In the genomic region with DNA sequence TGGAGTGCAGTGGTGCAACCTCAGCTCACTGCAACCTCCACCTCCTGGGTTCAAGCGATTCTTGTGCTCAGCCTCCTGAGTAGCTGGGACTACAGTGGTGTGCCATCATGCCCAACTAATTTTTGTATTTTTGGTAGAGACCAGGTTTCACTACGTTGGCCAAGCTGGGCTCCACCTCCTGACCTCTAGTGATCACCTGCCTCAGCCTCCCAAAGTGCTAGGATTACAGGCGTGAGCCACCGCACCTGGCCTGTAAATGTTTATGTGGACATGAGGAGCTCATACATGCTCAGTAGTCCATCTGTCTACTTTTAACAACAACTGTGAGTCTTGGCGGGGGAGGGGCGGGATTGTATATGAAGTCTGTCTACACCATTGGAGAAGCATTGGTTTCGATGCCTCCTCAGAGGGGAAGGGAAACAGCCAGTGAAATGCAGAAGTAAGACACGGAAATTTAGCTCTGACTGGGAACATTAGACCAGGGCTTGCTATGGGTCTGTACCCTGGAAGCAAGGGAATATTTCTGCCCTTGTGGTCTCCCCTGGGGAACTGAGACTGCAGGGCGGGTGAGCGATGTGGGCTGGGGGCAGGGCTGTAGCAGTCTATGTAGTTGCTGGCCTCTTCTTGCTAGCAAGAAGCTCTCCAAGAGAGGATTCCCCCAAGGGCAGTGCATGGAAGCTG, we compare ENCODE assay signal across 11 cellular contexts. TPM values are rescaled to one million over a fixed set of nuclear protein-coding genes. Genes with fewer than 3 reads are reported as not detected.
DNase-seq lines count a peak whose midpoint lies in the region; ATAC-seq, FAIRE-seq and TF ChIP-seq lines count a peak whose summit lies in the region.
"Had no signal": no experiment of that assay in that cellular context is flagged by ENCODE, and none has a peak within 500 bp of the region (broad histone marks: within the 10 kb centered on the region; RNA-seq: fewer than 3 reads in every experiment).

No MANE protein-coding gene starts in this region.

- H3K4me3 ChIP-seq in lung: no peak overlapping the region

- no peak for DNase-seq in GM12892 (ENCODE audit: insufficient read length)
- DNase-seq in SIG-M5 (lab: John Stamatoyannopoulos, UW): peak; percentile 72
- peak; percentile 40 for DNase-seq in lung (ENCODE audit: low spot score)
- DNase-seq in NCI-H2081 (lab: John Stamatoyannopoulos, UW): no peak
- no peak for DNase-seq in NCI-H446 (lab: John Stamatoyannopoulos, UW)
- DNase-seq in MCF 10A (ENCODE audit: unreplicated experiment): no peak
- no peak for DNase-seq in NCI-H69 (lab: John Stamatoyannopoulos, UW)

- CTCF ChIA-PET in MCF 10A (lab: Yijun Ruan, JAX): interaction anchor here (0.6 to 0.9 kb wide), 4 partner anchors 166 to 571 kb away, joined by 3 to 4 read pairs (median 3); partner anchors contain the start of gene GRIN2A

- peaks cover 6 to 40% of the 10 kb centered on the region in 2 donors for H3K36me3 ChIP-seq in lung (ENCODE audit: control insufficient read depth in 2 of 2, insufficient read depth in 2 of 2, low read length in 2 of 2)

- H3K27ac Mint-ChIP-seq in MCF 10A (ENCODE audit: low read depth, unreplicated experiment): no peak overlapping the region

- TF ChIP-seq CTCF in lung (IDR thresholded peaks at IDR 0.05; ENCODE audit: control extremely low read depth, extremely low read depth) (no peak), MCF 10A (IDR thresholded peaks at IDR 0.05; ENCODE audit: unreplicated experiment) (no peak)

- FAIRE-seq in GM12892 (lab: Jason Lieb, UNC): peak; percentile 75

- H3K27ac ChIP-seq in lung (ENCODE audit: low read depth in 1 of 2, low read length in 1 of 2): no peak overlapping the region

- BruUV-seq in MCF 10A (replicated peaks; lab: Mats Ljungman, UMichigan): no TSS peak

- TF ChIP-seq POLR2A in GM12892 (IDR thresholded peaks at IDR 0.05; ENCODE audit: low read depth, low read length): no peak

- H3K9me3 ChIP-seq in lung (ENCODE audit: control insufficient read depth in 2 of 2, insufficient read depth in 1 of 2, low read length in 1 of 2): no peaks in the 10 kb centered on the region

- ATAC-seq in HG02610 (IDR thresholded peaks at IDR 0.05; ENCODE audit: unreplicated experiment) (peak; percentile 74), lung (ENCODE audit: insufficient read depth, low FRiP score) (peak; percentile 30)

- no peaks in the 10 kb centered on the region for H3K27me3 ChIP-seq in lung (ENCODE audit: control insufficient read depth, insufficient read depth)

- H3K4me1 ChIP-seq in lung (ENCODE audit: control insufficient read depth in 2 of 2, insufficient read depth in 2 of 2, low read length in 2 of 2): peaks cover 0 to 3% of the 10 kb centered on the region in 2 donors

- H3K9me3 Mint-ChIP-seq in MCF 10A (ENCODE audit: unreplicated experiment): no peaks in the 10 kb centered on the region

- no peaks in the 10 kb centered on the region for H3K27me3 Mint-ChIP-seq in MCF 10A (ENCODE audit: insufficient read depth, unreplicated experiment)

- H3K4me1 Mint-ChIP-seq in MCF 10A (ENCODE audit: insufficient read depth, unreplicated experiment): peaks cover 11% of the 10 kb centered on the region

- H3K36me3 Mint-ChIP-seq in MCF 10A (ENCODE audit: insufficient read depth, unreplicated experiment): peaks cover 42% of the 10 kb centered on the region

- 58 to 82% methylated on average over 10 of the region's 10 CpGs for WGBS in lung, 2 donors

- intact Hi-C loops in MCF 10A (cut with micrococcal nuclease): no loop called here

- H3K4me3 Mint-ChIP-seq in MCF 10A (ENCODE audit: unreplicated experiment): no peak overlapping the region

- POLR2A ChIA-PET in MCF 10A (lab: Yijun Ruan, JAX): interaction anchor here (0.5 kb wide), 1 partner anchor 14 kb away, joined by 3 read pairs; no protein-coding TSS in a partner anchor

RNA-seq across cellular contexts. Expression of gene NUBP1, which starts 9.3 kb away (rescaled TPM):
- polyA plus RNA-seq in GM12892 (2012; ENCODE audit: missing spikeins): 48.0 TPM
- total RNA-seq in lung (10 to 100 TPM; 28.4 to 39.7 TPM), MCF 10A (2022) (17.3 and 17.8 TPM in 2 replicates)
- polyA plus RNA-seq in lung: 10 to 100 TPM; 42.4 to 44.2 TPM

RNA-seq across cellular contexts. Expression of gene TEKT5, which starts 58.3 kb away (rescaled TPM):
- polyA plus RNA-seq in GM12892 (2012; ENCODE audit: missing spikeins): 1.6 TPM
- total RNA-seq in lung (under 1 TPM; 0.28 to 0.34 TPM), MCF 10A (2022) (not detected in 2 replicates)
- under 1 TPM; 0.13 to 0.30 TPM for polyA plus RNA-seq in lung
- total RNA-seq: Daoy, dermis microvascular lymphatic vessel endothelial cell, mononuclear cell had no signal

Comparison
In these comparisons a context has a peak if more than half of its experiments do, and no peak if none do; other contexts are left out.
1. DNase-seq: peak in SIG-M5 (single experiment) and lung (single experiment); none in GM12892 (single experiment), NCI-H2081 (0 of 2), NCI-H446 (0 of 2), MCF 10A (single experiment) and NCI-H69 (single experiment).